In the genomic region with DNA sequence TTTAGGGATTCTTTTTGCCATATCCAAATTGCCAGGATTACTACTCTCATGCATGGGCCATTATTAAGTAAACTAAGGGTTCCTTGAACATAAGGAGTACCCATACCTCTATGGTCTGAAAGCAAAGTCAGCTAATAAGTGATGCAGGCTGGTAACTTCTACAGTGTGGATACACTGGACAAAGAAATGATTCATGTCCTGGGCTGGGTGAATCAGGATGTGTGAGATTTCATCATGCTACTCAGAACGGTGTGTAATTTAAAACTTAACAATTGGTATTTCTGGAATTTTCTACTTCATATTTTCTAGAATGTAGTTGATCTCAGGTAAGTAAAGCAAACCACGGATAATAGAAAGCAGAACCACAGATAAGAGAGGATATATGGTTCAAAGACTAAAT, we compare ENCODE assay signal across 17 cellular contexts.
DNase-seq lines count a peak whose midpoint lies in the region; ATAC-seq and TF ChIP-seq lines count a peak whose summit lies in the region.
"Had no signal": no experiment of that assay in that cellular context is flagged by ENCODE, and none has a peak within 500 bp of the region (broad histone marks: within the 10 kb centered on the region; RNA-seq: fewer than 3 reads in every experiment).

No MANE protein-coding gene starts in this region.

- H3K4me3 ChIP-seq in AG04449 (ENCODE audit: low read depth, low read length) (no peak overlapping the region), brain microvascular endothelial cell (ENCODE audit: low read depth, low read length) (no peak overlapping the region)
- H3K4me3 ChIP-seq: GM12878, K562, ovary, Peyer's patch, testis had no signal

- POLR2A ChIA-PET in AG04449 (lab: Yijun Ruan, JAX): interaction anchor here (0.7 kb wide), 1 partner anchor 363 kb away, joined by 3 read pairs; no protein-coding TSS in a partner anchor

- ATAC-seq in GM21737 (IDR thresholded peaks at IDR 0.05; ENCODE audit: unreplicated experiment): no peak
- no peak for ATAC-seq in HG03432 (IDR thresholded peaks at IDR 0.05; ENCODE audit: unreplicated experiment)
- no peak for ATAC-seq in GM21447 (IDR thresholded peaks at IDR 0.05; ENCODE audit: unreplicated experiment)
- ATAC-seq in HG03460 (IDR thresholded peaks at IDR 0.05; ENCODE audit: unreplicated experiment): no peak
- ATAC-seq: activated T-helper 17 cell treated with anti-CD3 and anti-CD28 coated beads, Interleukin-2, amount 50 U/mL, for 72 hours; GM12878; K562 had no signal

- DNase-seq in AG04449 (ENCODE audit: low read depth, low spot score) (peak; percentile 12), HS-5 (ENCODE audit: low read depth) (peak; percentile 62), brain microvascular endothelial cell (peak; percentile 74), iris pigment epithelial cell (ENCODE audit: low read depth) (peak; percentile 78)
- DNase-seq: midbrain, NCI-H1436 treated with DMSO at 0.1 percent for 48 hours, NCI-H524, ovary, Peyer's patch, testis had no signal

- no peaks in the 10 kb centered on the region for H3K27me3 ChIP-seq in brain microvascular endothelial cell (replicated peaks)
- H3K27me3 ChIP-seq: ovary, Peyer's patch, testis had no signal

- in situ Hi-C loops in brain microvascular endothelial cell (cut with HindIII; ENCODE audit: low pct_ligation_motif_present, low sequenced_read_pairs): no loop called here

- TF ChIP-seq CTCF in AG04449 (IDR thresholded peaks at IDR 0.05; ENCODE audit: insufficient read depth, low read length, missing control alignments): no peak
- TF ChIP-seq CTCF in brain microvascular endothelial cell (IDR thresholded peaks at IDR 0.05; ENCODE audit: low read depth, low read length, missing control alignments): no peak

- H3K27ac ChIP-seq in brain microvascular endothelial cell: no peak overlapping the region
- H3K27ac ChIP-seq: ovary, Peyer's patch, testis had no signal

- CTCF ChIA-PET in AG04449 (lab: Yijun Ruan, JAX): no interaction called here

- H3K36me3 ChIP-seq in brain microvascular endothelial cell (replicated peaks): no peaks in the 10 kb centered on the region
- H3K36me3 ChIP-seq: ovary, Peyer's patch had no signal

Comparison
In these comparisons a context has a peak if more than half of its experiments do, and no peak if none do; other contexts are left out.
1. DNase-seq: peak in every context shown above with its lines; median percentile 78 in iris pigment epithelial cell; 74 in brain microvascular endothelial cell; 62 in HS-5; 12 in AG04449.